In genomic region chr1:89598450-89599331, GRCh38 we compare ENCODE assay signal across 8 cellular contexts. TPM values are rescaled to one million over a fixed set of nuclear protein-coding genes. Genes with fewer than 3 reads are reported as not detected.
A peak's percentile ranks its signal among the peaks of the same experiment; 100 is the strongest.
DNase-seq lines count a peak whose midpoint lies in the region; ATAC-seq lines count a peak whose summit lies in the region.

No MANE protein-coding gene starts in this region.

- peak; percentile 57 for ATAC-seq in HG03565 (IDR thresholded peaks at IDR 0.05; ENCODE audit: unreplicated experiment)

- DNase-seq in DMS79 treated with DMSO at 0.1 percent for 48 hours (lab: John Stamatoyannopoulos, UW): peak; percentile 34
- DNase-seq in DMS79 (lab: John Stamatoyannopoulos, UW): no peak
- DNase-seq in NOMO-1 treated with dmso at 0.1 percent for 144 hours (lab: John Stamatoyannopoulos, UW; ENCODE audit: unreplicated experiment): peak; percentile 7
- peak; percentile 23 to 57 for DNase-seq in T47D (ENCODE audit: low read depth in 1 of 2, low spot score in 1 of 2)
- peak; percentile 47 for DNase-seq in kidney tubule cell (ENCODE audit: low spot score)
- DNase-seq in mucosa of gallbladder (ENCODE audit: low spot score): no peak
- no peak for DNase-seq in NK-92 (lab: John Stamatoyannopoulos, UW; ENCODE audit: unreplicated experiment)

- in situ Hi-C loops in T47D (cut with HindIII; ENCODE audit: low pct_unique_long_range_greater_than_20kb, low sequenced_read_pairs): no loop called here

RNA-seq across cellular contexts. Expression of gene LRRC8C, which starts 34.2 kb away (rescaled TPM):
- total RNA-seq in mucosa of gallbladder: 6.0 TPM

Comparison
In these comparisons a context has a peak if more than half of its experiments do, and no peak if none do; other contexts are left out.
1. DNase-seq: peak in DMS79 treated with DMSO at 0.1 percent for 48 hours (single experiment), NOMO-1 treated with dmso at 0.1 percent for 144 hours (single experiment), T47D (2 of 2) and kidney tubule cell (single experiment); none in DMS79 (single experiment), mucosa of gallbladder (single experiment) and NK-92 (single experiment).